20 cellular contexts compared by ENCODE assay signal in the genomic region with DNA sequence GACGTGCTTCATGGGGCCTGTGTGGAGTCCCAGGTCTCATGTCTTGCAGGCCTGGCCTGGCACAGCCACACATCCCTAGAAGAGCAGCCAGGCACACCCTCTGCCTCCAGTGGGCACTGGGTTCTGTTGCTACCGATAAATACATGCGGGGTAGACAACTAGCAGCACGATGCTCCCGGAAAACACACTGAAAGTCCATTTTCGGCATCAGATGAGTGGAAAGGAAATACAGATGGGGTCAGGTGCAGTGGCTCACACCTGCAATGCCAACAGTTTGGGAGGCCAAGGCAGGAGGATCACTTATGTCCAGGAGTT.
DNase-seq lines count a peak whose midpoint lies in the region; ATAC-seq and TF ChIP-seq lines count a peak whose summit lies in the region.
"Had no signal": no experiment of that assay in that cellular context is flagged by ENCODE, and none has a peak within 500 bp of the region (broad histone marks: within the 10 kb centered on the region; RNA-seq: fewer than 3 reads in every experiment).

No MANE protein-coding gene starts in this region.

- H3K36me3 Mint-ChIP-seq in central memory CD8-positive, alpha-beta T cell (ENCODE audit: insufficient read depth), result peaks cover 15% of the 10 kb centered on the region
- peaks cover 6% of the 10 kb centered on the region for H3K36me3 Mint-ChIP-seq in neural crest cell (ENCODE audit: low read depth)

- H3K4me3 Mint-ChIP-seq in central memory CD8-positive, alpha-beta T cell, result no peak overlapping the region
- peak overlapping the region; percentile 24 for H3K4me3 Mint-ChIP-seq in neural crest cell
- H3K4me3 Mint-ChIP-seq: CD4-positive, alpha-beta T cell had no signal

- TF ChIP-seq CTCF in neural crest cell (conservative IDR thresholded peaks at IDR 0.05), result no peak

- no peaks in the 10 kb centered on the region for H3K27me3 Mint-ChIP-seq in central memory CD8-positive, alpha-beta T cell
- H3K27me3 Mint-ChIP-seq in neural crest cell (ENCODE audit: low read depth), result no peaks in the 10 kb centered on the region
- H3K27me3 Mint-ChIP-seq: CD4-positive, alpha-beta T cell had no signal

- H3K4me1 Mint-ChIP-seq in central memory CD8-positive, alpha-beta T cell, result no peaks in the 10 kb centered on the region
- H3K4me1 Mint-ChIP-seq in neural crest cell, result peaks cover 7% of the 10 kb centered on the region

- no peak for ATAC-seq in central memory CD8-positive, alpha-beta T cell (replicated peaks; ENCODE audit: extremely low read depth, poor library complexity, severe bottlenecking)
- no peak for ATAC-seq in HG02885 (IDR thresholded peaks at IDR 0.05; ENCODE audit: poor library complexity, unreplicated experiment)
- ATAC-seq: K562 had no signal

- no peaks in the 10 kb centered on the region for H3K9me3 Mint-ChIP-seq in central memory CD8-positive, alpha-beta T cell
- H3K9me3 Mint-ChIP-seq in neural crest cell, result no peaks in the 10 kb centered on the region
- H3K9me3 Mint-ChIP-seq: CD4-positive, alpha-beta T cell had no signal

- H3K27ac Mint-ChIP-seq in central memory CD8-positive, alpha-beta T cell (ENCODE audit: low read depth), result peak overlapping the region; percentile 16
- H3K27ac Mint-ChIP-seq in neural crest cell (ENCODE audit: unreplicated experiment), result no peak overlapping the region
- H3K27ac Mint-ChIP-seq: CD4-positive, alpha-beta T cell had no signal

- peak overlapping the region; percentile 56 for H3K27ac ChIP-seq in angular gyrus (ENCODE audit: low read depth, low read length)
- H3K27ac ChIP-seq: BLaER1, HL-60, SJCRH30 had no signal

- no peak for DNase-seq in central memory CD8-positive, alpha-beta T cell (ENCODE audit: low spot score in 2 of 2)
- DNase-seq in neural crest cell (ENCODE audit: low read depth, low spot score), result no peak
- DNase-seq in NCI-H446 treated with DMSO at 0.1 percent for 48 hours (lab: John Stamatoyannopoulos, UW), result no peak
- DNase-seq in amygdala (lab: John Stamatoyannopoulos, UW), result no peak
- DNase-seq in NCI-H345 (lab: John Stamatoyannopoulos, UW), result no peak
- DNase-seq: Caco-2, DMS 273 treated with DMSO at 0.1 percent for 48 hours, DMS79 treated with DMSO at 0.1 percent for 48 hours, NCI-H1092, NCI-H1436, NCI-H187 treated with DMSO at 0.1 percent for 48 hours, NCI-H2107, OCI-M1, SJCRH30 had no signal
